8 cellular contexts compared by ENCODE assay signal in genomic region chr19:58003153-58003828, GRCh38.
DNase-seq lines count a peak whose midpoint lies in the region; ATAC-seq and TF ChIP-seq lines count a peak whose summit lies in the region.

No MANE protein-coding gene starts in this region.

- H3K4me1 ChIP-seq in Loucy (ENCODE audit: insufficient read depth, low read length, poor library complexity, severe bottlenecking) = peaks cover 27% of the 10 kb centered on the region
- peaks cover 12% of the 10 kb centered on the region for H3K4me1 ChIP-seq in effector memory CD4-positive, alpha-beta T cell (ENCODE audit: control insufficient read depth, insufficient read depth, low read length, poor library complexity, severe bottlenecking)
- peaks cover 6 to 19% of the 10 kb centered on the region in 2 donors for H3K4me1 ChIP-seq in muscle layer of duodenum (ENCODE audit: control insufficient read depth in 1 of 2, insufficient read depth in 2 of 2, low read length in 2 of 2)

- TF ChIP-seq CTCF in AG10803 (conservative IDR thresholded peaks at IDR 0.05; ENCODE audit: low read length) = no peak
- TF ChIP-seq CTCF in Loucy (conservative IDR thresholded peaks at IDR 0.05; ENCODE audit: low read length) = no peak

- no peaks in the 10 kb centered on the region for H3F3A ChIP-seq in Loucy (ENCODE audit: low read depth)

- DNase-seq in AG10803 (ENCODE audit: low read depth) = no peak
- no peak for DNase-seq in effector memory CD4-positive, alpha-beta T cell
- no peak for DNase-seq in 8988T
- DNase-seq in amniotic stem cell (lab: John Stamatoyannopoulos, UW) = no peak

- H3K79me2 ChIP-seq in Loucy (ENCODE audit: insufficient read depth, low read length) = peaks cover 46% of the 10 kb centered on the region

- H2AFZ ChIP-seq in Loucy (ENCODE audit: low read length) = peak overlapping the region; percentile 90

- no peaks in the 10 kb centered on the region for H3K9me2 ChIP-seq in Loucy (replicated peaks; ENCODE audit: low read depth, low read length)

- H3K9ac ChIP-seq in Loucy (ENCODE audit: low read depth, low read length, poor library complexity, severe bottlenecking) = peak overlapping the region; percentile 98

- peaks cover 16% of the 10 kb centered on the region; the same call in 1 of the 2 replicates for H3K36me3 ChIP-seq in Loucy (ENCODE audit: insufficient read depth, low read length)
- H3K36me3 ChIP-seq in effector memory CD4-positive, alpha-beta T cell (ENCODE audit: control insufficient read depth, insufficient read depth, low read length) = peaks cover 32% of the 10 kb centered on the region
- H3K36me3 ChIP-seq in muscle layer of duodenum (ENCODE audit: control insufficient read depth in 1 of 2, insufficient read depth in 2 of 2, low read length in 2 of 2) = peaks cover 30 to 71% of the 10 kb centered on the region in 2 donors

- H3K9me3 ChIP-seq in Loucy (ENCODE audit: insufficient read depth, low read depth, low read length) (no peaks in the 10 kb centered on the region; the same call in 1 of the 2 replicates), muscle layer of duodenum (ENCODE audit: control insufficient read depth in 1 of 2, low read length in 2 of 2) (peaks cover 24 to 56% of the 10 kb centered on the region in 2 donors)
- peaks cover 44% of the 10 kb centered on the region for H3K9me3 ChIP-seq in effector memory CD4-positive, alpha-beta T cell (ENCODE audit: control insufficient read depth, low read length)

- H3K27ac ChIP-seq in effector memory CD4-positive, alpha-beta T cell (ENCODE audit: insufficient read depth, low read length, poor library complexity, severe bottlenecking) = peak overlapping the region; percentile 81
- H3K27ac ChIP-seq in muscle layer of duodenum (ENCODE audit: low read length) = peak overlapping the region; percentile 27

- peaks cover 7% of the 10 kb centered on the region for H4K20me1 ChIP-seq in Loucy (ENCODE audit: insufficient read depth, low read length, poor library complexity, severe bottlenecking)

- H3K27me3 ChIP-seq in Loucy (ENCODE audit: insufficient read depth, low read length, poor library complexity, severe bottlenecking) (peaks cover 5% of the 10 kb centered on the region), muscle layer of duodenum (ENCODE audit: low read depth, low read length) (no peaks in the 10 kb centered on the region)
- no peaks in the 10 kb centered on the region for H3K27me3 ChIP-seq in effector memory CD4-positive, alpha-beta T cell (replicated peaks; ENCODE audit: control insufficient read depth, insufficient read depth, low read length, poor library complexity, severe bottlenecking)

- peak overlapping the region; percentile 86 for H3K4me3 ChIP-seq in AG10803 (ENCODE audit: low read length)
- peak overlapping the region; percentile 100 for H3K4me3 ChIP-seq in Loucy (ENCODE audit: low read length, poor library complexity, severe bottlenecking)
- peak overlapping the region; percentile 90 for H3K4me3 ChIP-seq in effector memory CD4-positive, alpha-beta T cell (ENCODE audit: insufficient read depth, low read depth, low read length, poor library complexity, severe bottlenecking)
- peak overlapping the region; percentile 94 to 97 for H3K4me3 ChIP-seq in muscle layer of duodenum (ENCODE audit: low read depth in 1 of 2, low read length in 2 of 2)

- ATAC-seq in GM21737 (IDR thresholded peaks at IDR 0.05; ENCODE audit: unreplicated experiment) (no peak), GM18870 (IDR thresholded peaks at IDR 0.05; ENCODE audit: unreplicated experiment) (no peak)

- H3K4me2 ChIP-seq in Loucy (ENCODE audit: low read depth, low read length, poor library complexity, severe bottlenecking) = peak overlapping the region; percentile 92
